In the genomic region with DNA sequence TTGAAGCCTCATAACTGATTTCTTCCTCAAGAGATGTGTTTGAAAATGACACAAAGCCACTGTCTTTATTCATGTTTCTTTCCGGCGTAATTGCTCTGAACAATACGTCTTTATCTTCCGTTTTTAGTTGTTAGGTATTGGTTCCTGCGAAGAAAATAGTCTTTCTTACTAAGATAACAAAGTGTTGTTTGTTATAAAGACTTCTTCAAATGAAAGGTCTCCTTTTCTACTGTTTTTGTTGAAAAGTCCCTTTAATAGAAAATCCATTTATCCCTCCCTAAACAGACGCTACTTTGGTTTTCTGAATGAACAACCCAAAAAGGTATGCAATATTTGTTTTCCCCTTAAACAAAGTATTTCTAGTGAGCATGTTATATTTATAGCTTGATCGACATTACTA, we compare ENCODE assay signal across 18 cellular contexts.
"Had no signal": no experiment of that assay in that cellular context is flagged by ENCODE, and none has a peak within 500 bp of the region (broad histone marks: within the 10 kb centered on the region; RNA-seq: fewer than 3 reads in every experiment).

No MANE protein-coding gene starts in this region.

- H3K4me1 Mint-ChIP-seq: mesothelial cell of epicardium, naive B cell had no signal

- H3K4me3 Mint-ChIP-seq: mesothelial cell of epicardium, naive B cell had no signal

- H3K27ac Mint-ChIP-seq: mesothelial cell of epicardium, naive B cell had no signal

- DNase-seq: dermis blood vessel endothelial cell; dorsolateral prefrontal cortex; effector CD4-positive, alpha-beta T cell; effector memory CD4-positive, alpha-beta T cell; foreskin keratinocyte; gastrocnemius medialis; glutamatergic neuron; head of caudate nucleus; heart right ventricle; hippocampal formation; left cardiac atrium; left lung; left ventricle myocardium superior; lower lobe of right lung; mesenchymal stem cell; mucosa of descending colon; naive B cell had no signal

- H3K36me3 Mint-ChIP-seq: mesothelial cell of epicardium, naive B cell had no signal

- ATAC-seq: foreskin keratinocyte, gastrocnemius medialis, heart right ventricle, left cardiac atrium, left lung, left ventricle myocardium superior, lower lobe of right lung, mucosa of descending colon had no signal

- H3K27me3 Mint-ChIP-seq: naive B cell had no signal
